In genomic region chr1:110344152-110344551, GRCh38 we compare ENCODE assay signal across 11 cellular contexts. TPM values are rescaled to one million over a fixed set of nuclear protein-coding genes. Genes with fewer than 3 reads are reported as not detected.
A peak's percentile ranks its signal among the peaks of the same experiment; 100 is the strongest.
DNase-seq lines count a peak whose midpoint lies in the region; ATAC-seq and TF ChIP-seq lines count a peak whose summit lies in the region.
"Had no signal": no experiment of that assay in that cellular context is flagged by ENCODE, and none has a peak within 500 bp of the region (broad histone marks: within the 10 kb centered on the region; RNA-seq: fewer than 3 reads in every experiment).

No MANE protein-coding gene starts in this region.

- H4K20me1 ChIP-seq in SK-N-SH (ENCODE audit: insufficient read depth) (peaks cover 87% of the 10 kb centered on the region), MM.1S (ENCODE audit: insufficient read depth, low read length) (peaks cover 23% of the 10 kb centered on the region), osteoblast (ENCODE audit: insufficient read depth, low read length) (peaks cover 41% of the 10 kb centered on the region)

- H3K27ac ChIP-seq in SK-N-SH (ENCODE audit: low read depth in 2 of 2, low read length in 1 of 2), result no peak overlapping the region
- peak overlapping the region; percentile 18; the same call in 1 of the 2 replicates for H3K27ac ChIP-seq in MM.1S (ENCODE audit: low read length)
- H3K27ac ChIP-seq in osteoblast (ENCODE audit: low read depth, low read length), result no peak overlapping the region
- H3K27ac ChIP-seq: 22Rv1 had no signal

- TF ChIP-seq RAD21 in SK-N-SH (IDR thresholded peaks at IDR 0.05; ENCODE audit: low read length), result no peak

- H3K79me2 ChIP-seq in SK-N-SH (ENCODE audit: insufficient read depth), result peaks cover 99% of the 10 kb centered on the region
- peaks cover 98% of the 10 kb centered on the region for H3K79me2 ChIP-seq in MM.1S (ENCODE audit: low read length)
- peaks cover 98% of the 10 kb centered on the region for H3K79me2 ChIP-seq in osteoblast (ENCODE audit: insufficient read depth, low read length)

- H3K9me2 ChIP-seq in SK-N-SH (no peaks in the 10 kb centered on the region), MM.1S (replicated peaks; ENCODE audit: insufficient read depth, low read length) (no peaks in the 10 kb centered on the region)

- H3K4me1 Mint-ChIP-seq in dendritic cell treated with granulocyte-macrophage colony-stimulating factor and Interleukin-4, amounts not matched to agents 40 ng/mL and 50 ng/mL, for 4 days (ENCODE audit: low read depth), result peaks cover 69% of the 10 kb centered on the region

- H3K36me3 ChIP-seq in SK-N-SH (replicated peaks in 1 of 2; ENCODE audit: control insufficient read depth in 1 of 2, insufficient read depth in 2 of 2, low read length in 1 of 2), result peaks cover 61 to 85% of the 10 kb centered on the region in 2 experiments
- H3K36me3 ChIP-seq in MM.1S (replicated peaks; ENCODE audit: insufficient read depth, low read length), result no peaks in the 10 kb centered on the region; the same call in none of the 2 replicates
- peaks cover 39% of the 10 kb centered on the region for H3K36me3 ChIP-seq in osteoblast (ENCODE audit: insufficient read depth, low read length)

- peaks cover 56% of the 10 kb centered on the region for H3K36me3 Mint-ChIP-seq in dendritic cell treated with granulocyte-macrophage colony-stimulating factor and Interleukin-4, amounts not matched to agents 40 ng/mL and 50 ng/mL, for 4 days (ENCODE audit: low read depth)

- DNase-seq in SK-N-SH (no peak), MM.1S (no peak), osteoblast (ENCODE audit: insufficient read length, low spot score, missing footprints) (no peak), cerebellar cortex (ENCODE audit: low spot score) (no peak), OCI-M1 (lab: John Stamatoyannopoulos, UW) (no peak)
- DNase-seq: activated naive CD4-positive, alpha-beta T cell; hippocampal formation had no signal

- H2AFZ ChIP-seq in SK-N-SH (ENCODE audit: low read depth), result no peak overlapping the region
- no peak overlapping the region for H2AFZ ChIP-seq in MM.1S (ENCODE audit: low read length)
- no peak overlapping the region for H2AFZ ChIP-seq in osteoblast (ENCODE audit: low read length)

- peak overlapping the region; percentile 86 for H3K4me2 ChIP-seq in SK-N-SH
- H3K4me2 ChIP-seq in MM.1S (ENCODE audit: low read depth, low read length), result peak overlapping the region; percentile 76; the same call in 1 of the 2 replicates
- peak overlapping the region; percentile 87 for H3K4me2 ChIP-seq in osteoblast (ENCODE audit: insufficient read depth, low read length)

- TF ChIP-seq EP300 in SK-N-SH (IDR thresholded peaks at IDR 0.05; ENCODE audit: borderline replicate concordance in 1 of 2, low read depth in 1 of 2, low read length in 1 of 2), result no peak

- TF ChIP-seq CTCF in SK-N-SH (IDR thresholded peaks at IDR 0.05) (no peak), MM.1S (IDR thresholded peaks at IDR 0.05; ENCODE audit: low read length) (no peak), osteoblast (IDR thresholded peaks at IDR 0.05; ENCODE audit: extremely low read depth, low read depth, low read length) (no peak)

- CTCF ChIA-PET in SK-N-SH (lab: Yijun Ruan, JAX), result interaction anchor here (1.0 to 1.4 kb wide), 4 partner anchors 14 to 152 kb away, joined by 3 to 4 read pairs (median 4); no protein-coding TSS in a partner anchor

- intact Hi-C loops in dendritic cell treated with granulocyte-macrophage colony-stimulating factor and Interleukin-4, amounts not matched to agents 40 ng/mL and 50 ng/mL, for 4 days (cut with micrococcal nuclease), result no loop called here

- peak overlapping the region; percentile 53 for H3K4me3 Mint-ChIP-seq in dendritic cell treated with granulocyte-macrophage colony-stimulating factor and Interleukin-4, amounts not matched to agents 40 ng/mL and 50 ng/mL, for 4 days

- no peak overlapping the region for H3K9ac ChIP-seq in SK-N-SH
- no peak overlapping the region for H3K9ac ChIP-seq in MM.1S (ENCODE audit: low read length)

- POLR2A ChIA-PET in SK-N-SH (lab: Yijun Ruan, JAX), result no interaction called here

- 89% methylated on average over 3 of the region's 3 CpGs for WGBS in SK-N-SH (ENCODE audit: low lambda C conversion rate)

- ATAC-seq in SK-N-SH treated with all-trans-retinoic acid at 6 μM for 48 hours (no peak), HG03159 (IDR thresholded peaks at IDR 0.05; ENCODE audit: unreplicated experiment) (no peak)

- H3K4me3 ChIP-seq in SK-N-SH (ENCODE audit: low read depth in 2 of 2, low read length in 1 of 2) (peak overlapping the region in 1 of 2 experiments; percentile 50; a peak in 2 of 4 replicates), MM.1S (ENCODE audit: low read length) (no peak overlapping the region), osteoblast (ENCODE audit: insufficient read depth, low read length) (no peak overlapping the region)

- H3K4me1 ChIP-seq in SK-N-SH (ENCODE audit: control insufficient read depth in 1 of 2, insufficient read depth in 2 of 2, low read depth in 1 of 2, low read length in 1 of 2), result peaks cover 46 to 56% of the 10 kb centered on the region in 2 experiments
- peaks cover 10% of the 10 kb centered on the region; the same call in 1 of the 2 replicates for H3K4me1 ChIP-seq in MM.1S (ENCODE audit: low read length)
- H3K4me1 ChIP-seq in osteoblast (ENCODE audit: insufficient read depth, low read length), result peaks cover 54% of the 10 kb centered on the region

- H3K27me3 Mint-ChIP-seq in dendritic cell treated with granulocyte-macrophage colony-stimulating factor and Interleukin-4, amounts not matched to agents 40 ng/mL and 50 ng/mL, for 4 days, result no peaks in the 10 kb centered on the region

- no peaks in the 10 kb centered on the region for H3K9me3 Mint-ChIP-seq in dendritic cell treated with granulocyte-macrophage colony-stimulating factor and Interleukin-4, amounts not matched to agents 40 ng/mL and 50 ng/mL, for 4 days

- H3K27me3 ChIP-seq in SK-N-SH (ENCODE audit: insufficient read depth) (no peaks in the 10 kb centered on the region), MM.1S (replicated peaks; ENCODE audit: insufficient read depth, low read length) (no peaks in the 10 kb centered on the region), osteoblast (ENCODE audit: insufficient read depth, low read length) (no peaks in the 10 kb centered on the region)

- H3F3A ChIP-seq in SK-N-SH (replicated peaks; ENCODE audit: insufficient read depth) (peaks cover 10% of the 10 kb centered on the region), MM.1S (ENCODE audit: insufficient read depth, low read length) (no peaks in the 10 kb centered on the region)

- no peaks in the 10 kb centered on the region for H3K9me3 ChIP-seq in SK-N-SH
- H3K9me3 ChIP-seq in MM.1S (replicated peaks; ENCODE audit: insufficient read depth, low read length), result no peaks in the 10 kb centered on the region
- H3K9me3 ChIP-seq in osteoblast (ENCODE audit: low read depth, low read length), result no peaks in the 10 kb centered on the region

- H3K27ac Mint-ChIP-seq in dendritic cell treated with granulocyte-macrophage colony-stimulating factor and Interleukin-4, amounts not matched to agents 40 ng/mL and 50 ng/mL, for 4 days, result peak overlapping the region; percentile 61

TF ChIP-seq in SK-N-SH, 30 proteins besides CTCF, POLR2A, EP300 and RAD21 (continues in another document):
- TF ChIP-seq MAX (IDR thresholded peaks at IDR 0.05; ENCODE audit: low read depth) (no peak), JUND (IDR thresholded peaks at IDR 0.05) (no peak), RFX5 (IDR thresholded peaks at IDR 0.05; ENCODE audit: low read length) (no peak), NFIC (IDR thresholded peaks at IDR 0.05; ENCODE audit: borderline replicate concordance) (no peak), GATA2 (CRISPR knock-in tag; IDR thresholded peaks at IDR 0.05) (no peak)

TF ChIP-seq in SK-N-SH treated with all-trans-retinoic acid at 6 μM for 48 hours, 23 proteins besides CTCF, POLR2A, EP300 and RAD21 (continues in another document):
- TF ChIP-seq PPARA (CRISPR knock-in tag; IDR thresholded peaks at IDR 0.05; ENCODE audit: borderline replicate concordance) (no peak), ARNTL (CRISPR knock-in tag; IDR thresholded peaks at IDR 0.05; ENCODE audit: borderline replicate concordance, low read depth) (no peak), ZNF70 (CRISPR knock-in tag; IDR thresholded peaks at IDR 0.05) (no peak), ZFP30 (CRISPR knock-in tag; IDR thresholded peaks at IDR 0.05) (no peak), TCF4 (CRISPR knock-in tag; IDR thresholded peaks at IDR 0.05; ENCODE audit: borderline replicate concordance) (no peak), CSRNP3 (CRISPR knock-in tag; IDR thresholded peaks at IDR 0.05) (no peak), ISL1 (CRISPR knock-in tag; IDR thresholded peaks at IDR 0.05) (no peak), ZC3H10 (CRISPR knock-in tag; IDR thresholded peaks at IDR 0.05) (no peak), RARB (CRISPR knock-in tag; IDR thresholded peaks at IDR 0.05) (no peak)
- TF ChIP-seq, protein P1, sequence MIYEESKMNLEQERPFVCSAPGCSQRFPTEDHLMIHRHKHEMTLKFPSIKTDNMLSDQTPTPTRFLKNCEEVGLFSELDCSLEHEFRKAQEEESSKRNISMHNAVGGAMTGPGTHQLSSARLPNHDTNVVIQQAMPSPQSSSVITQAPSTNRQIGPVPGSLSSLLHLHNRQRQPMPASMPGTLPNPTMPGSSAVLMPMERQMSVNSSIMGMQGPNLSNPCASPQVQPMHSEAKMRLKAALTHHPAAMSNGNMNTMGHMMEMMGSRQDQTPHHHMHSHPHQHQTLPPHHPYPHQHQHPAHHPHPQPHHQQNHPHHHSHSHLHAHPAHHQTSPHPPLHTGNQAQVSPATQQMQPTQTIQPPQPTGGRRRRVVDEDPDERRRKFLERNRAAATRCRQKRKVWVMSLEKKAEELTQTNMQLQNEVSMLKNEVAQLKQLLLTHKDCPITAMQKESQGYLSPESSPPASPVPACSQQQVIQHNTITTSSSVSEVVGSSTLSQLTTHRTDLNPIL (CRISPR knock-in tag; IDR thresholded peaks at IDR 0.05; ENCODE audit: low read depth), result no peak

RNA-seq across cellular contexts. Expression of gene RBM15, which starts 5.0 kb away (rescaled TPM):
- 3.8 and 4.7 TPM in 2 replicates for polyA plus RNA-seq in SK-N-SH (2012; rRNA removed)
- 2.6 and 3.5 TPM in 2 replicates for polyA plus RNA-seq in SK-N-SH (2012; cell fraction: cytosol; rRNA removed)
- polyA plus RNA-seq in SK-N-SH (2012; cell fraction: nucleus; rRNA removed), result 6.0 and 7.0 TPM in 2 replicates
- total RNA-seq in osteoblast, result 30.6 and 38.0 TPM in 2 replicates

RNA-seq across cellular contexts. Expression of gene SLC16A4, which starts 46.7 kb away (rescaled TPM):
- 3.0 and 5.2 TPM in 2 replicates for polyA plus RNA-seq in SK-N-SH (2012; rRNA removed)
- polyA plus RNA-seq in SK-N-SH (2012; cell fraction: cytosol; rRNA removed), result 5.5 and 5.8 TPM in 2 replicates
- polyA plus RNA-seq in SK-N-SH (2012; cell fraction: nucleus; rRNA removed), result 1.4 and 3.2 TPM in 2 replicates
- total RNA-seq in osteoblast, result 76.0 and 90.2 TPM in 2 replicates
